Comparison of ENCODE assay signal across 25 cellular contexts in the genomic region with DNA sequence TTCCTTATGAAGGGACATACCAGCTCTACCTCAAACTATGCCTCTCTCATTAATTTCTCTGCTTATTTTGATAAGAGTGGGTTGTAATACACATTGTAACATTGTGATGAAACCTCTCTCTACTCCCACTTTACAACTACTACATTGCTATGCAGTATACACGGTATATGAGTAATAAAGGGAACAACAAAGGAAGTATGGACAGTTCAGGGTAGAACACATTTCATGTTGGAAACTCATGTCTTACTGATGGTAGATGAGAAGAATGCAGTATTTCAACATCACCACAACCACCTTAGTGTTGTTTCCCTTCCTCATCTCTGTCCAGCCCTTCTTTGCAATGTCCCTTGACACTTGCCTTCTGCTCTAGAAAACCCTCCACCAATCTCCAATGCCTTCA.
"Had no signal": no experiment of that assay in that cellular context is flagged by ENCODE, and none has a peak within 500 bp of the region (broad histone marks: within the 10 kb centered on the region; RNA-seq: fewer than 3 reads in every experiment).

No MANE protein-coding gene starts in this region.

- H3K36me3 ChIP-seq: neutrophil, ovary, right lobe of liver, sigmoid colon, stomach, thoracic aorta, thyroid gland, tibial nerve, upper lobe of left lung, vagina had no signal

- H3K9ac ChIP-seq: parathyroid adenoma had no signal

- DNase-seq: nephron progenitor cell; nucleus accumbens; ovary; posterior cingulate gyrus; psoas muscle; right cardiac atrium; right lobe of liver; sigmoid colon; small intestine; stimulated activated CD4-positive, alpha-beta T cell treated with anti-CD3 and anti-CD28 coated beads, Interleukin-15, amount 100 ng/mL, for 24 hours; stimulated activated CD4-positive, alpha-beta T cell treated with anti-CD3 and anti-CD28 coated beads, Interleukin-2, amount 100 ng/mL, for 24 hours; stimulated activated CD4-positive, alpha-beta T cell treated with anti-CD3 and anti-CD28 coated beads, Interleukin-2, amount 100 ng/mL, for 48 hours; stimulated activated CD4-positive, alpha-beta T cell treated with anti-CD3 and anti-CD28 coated beads, Interleukin-4, amount 100 ng/mL, for 24 hours; stimulated activated naive B cell treated with anti-CD40 and anti-IgM and Interleukin-4, amounts not matched to agents 10 μg/mL and 1 μg/mL and 100 μg/mL, for 72 hours; stimulated activated naive CD4-positive, alpha-beta T cell treated with Interleukin-2 at 50 U/mL for 16 hours; stomach; thyroid gland; upper lobe of left lung had no signal

- H2AFZ ChIP-seq: parathyroid adenoma had no signal

- H3K79me2 ChIP-seq: parathyroid adenoma had no signal

- H3K9me3 ChIP-seq: neutrophil, ovary, psoas muscle, right lobe of liver, thoracic aorta, thyroid gland, tibial nerve, upper lobe of left lung, vagina had no signal

- ATAC-seq: natural killer cell treated with Interleukin-12 subunit alpha and Interleukin-12 subunit beta and Interleukin-15 and Interleukin-18, amount 100 ng/mL, for 72 hours; psoas muscle; right cardiac atrium; right lobe of liver; stimulated activated effector memory CD8-positive, alpha-beta T cell treated with anti-CD3 and anti-CD28 coated beads, Interleukin-12 subunit alpha, Interleukin-12 subunit beta, amount 100 ng/mL, for 72 hours; stimulated activated naive B cell treated with anti-CD40 and anti-IgM and Interleukin-4, amounts not matched to agents 10 μg/mL and 1 μg/mL and 100 μg/mL, for 72 hours had no signal

- H3K4me1 ChIP-seq: parathyroid adenoma, psoas muscle, right lobe of liver, sigmoid colon, stomach, thyroid gland, tibial nerve, upper lobe of left lung, vagina had no signal

- H3K27ac ChIP-seq: neutrophil, ovary, parathyroid adenoma, psoas muscle, right lobe of liver, sigmoid colon, stomach, thoracic aorta, thyroid gland, tibial nerve, upper lobe of left lung, vagina had no signal

- H3K27me3 ChIP-seq: neutrophil, ovary, right lobe of liver, sigmoid colon, stomach, thyroid gland, tibial nerve, upper lobe of left lung, vagina had no signal

- H3K4me3 ChIP-seq: ovary, psoas muscle, right lobe of liver, sigmoid colon, stomach, thoracic aorta, thyroid gland, tibial nerve, upper lobe of left lung, vagina had no signal
